In the genomic region with DNA sequence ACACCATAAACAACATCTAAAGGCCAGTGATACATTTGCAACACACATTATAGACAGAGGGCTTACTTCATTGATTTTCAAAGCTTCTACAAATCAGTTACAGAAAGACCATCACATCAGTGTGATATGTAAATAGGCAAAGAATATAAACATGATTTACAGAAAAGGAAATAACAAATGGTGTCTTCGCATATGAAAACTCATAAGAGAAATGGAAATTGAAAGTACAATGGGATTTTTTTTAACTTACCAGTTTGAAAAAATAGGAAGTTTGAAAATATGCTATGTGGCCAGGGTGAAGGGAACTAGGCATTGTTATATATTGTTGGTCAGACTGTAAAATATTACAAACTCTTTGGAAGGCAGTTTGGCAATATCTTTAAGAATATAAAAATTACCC, we compare ENCODE assay signal across 10 cellular contexts. TPM values are rescaled to one million over a fixed set of nuclear protein-coding genes. Genes with fewer than 3 reads are reported as not detected.
DNase-seq lines count a peak whose midpoint lies in the region; ATAC-seq lines count a peak whose summit lies in the region.
"Had no signal": no experiment of that assay in that cellular context is flagged by ENCODE, and none has a peak within 500 bp of the region (broad histone marks: within the 10 kb centered on the region; RNA-seq: fewer than 3 reads in every experiment).

No MANE protein-coding gene starts in this region.

- CTCF ChIA-PET in activated CD4-positive, alpha-beta T cell treated with anti-CD3 and anti-CD28 coated beads, Interleukin-2, amount 10 ng/mL, durations not matched to agents 7 days and 5 days (lab: Charles Lee), result no interaction called here

- no peak overlapping the region for H3K4me3 Mint-ChIP-seq in activated CD4-positive, alpha-beta T cell treated with anti-CD3 and anti-CD28 coated beads, Interleukin-2, amount 10 ng/mL, durations not matched to agents 7 days and 5 days

- H3K4me1 Mint-ChIP-seq in activated CD4-positive, alpha-beta T cell treated with anti-CD3 and anti-CD28 coated beads, Interleukin-2, amount 10 ng/mL, durations not matched to agents 7 days and 5 days, result peaks cover 17% of the 10 kb centered on the region

- DNase-seq in activated CD4-positive, alpha-beta T cell treated with anti-CD3 and anti-CD28 coated beads, Interleukin-2, amount 10 ng/mL, durations not matched to agents 7 days and 5 days, result no peak
- no peak for DNase-seq in activated CD4-positive, alpha-beta T cell treated with anti-CD3 and anti-CD28 coated beads for 4 hours
- DNase-seq in germinal center (ENCODE audit: low spot score) (peak; percentile 33), epidermal melanocyte (ENCODE audit: insufficient read length, low spot score) (no peak)
- DNase-seq in activated CD4-positive, CD25-positive, alpha-beta regulatory T cell (lab: John Stamatoyannopoulos, UW), result no peak
- DNase-seq: NCI-H2029 treated with DMSO at 0.1 percent for 48 hours; stimulated activated CD4-positive, alpha-beta T cell treated with anti-CD3 and anti-CD28 coated beads, Interleukin-2, amount 100 ng/mL, for 24 hours had no signal

- peak; percentile 39 for ATAC-seq in GM19468 (IDR thresholded peaks at IDR 0.05; ENCODE audit: extremely low read depth, unreplicated experiment)
- ATAC-seq in HG03354 (IDR thresholded peaks at IDR 0.05; ENCODE audit: poor library complexity, severe bottlenecking, unreplicated experiment), result peak; percentile 64
- no peak for ATAC-seq in GM21528 (IDR thresholded peaks at IDR 0.05; ENCODE audit: low FRiP score, unreplicated experiment)

- H3K36me3 Mint-ChIP-seq in activated CD4-positive, alpha-beta T cell treated with anti-CD3 and anti-CD28 coated beads, Interleukin-2, amount 10 ng/mL, durations not matched to agents 7 days and 5 days (ENCODE audit: low read depth), result peaks cover 55% of the 10 kb centered on the region

- peak overlapping the region; percentile 80 for H3K27ac Mint-ChIP-seq in activated CD4-positive, alpha-beta T cell treated with anti-CD3 and anti-CD28 coated beads, Interleukin-2, amount 10 ng/mL, durations not matched to agents 7 days and 5 days

- H3K27me3 Mint-ChIP-seq in activated CD4-positive, alpha-beta T cell treated with anti-CD3 and anti-CD28 coated beads, Interleukin-2, amount 10 ng/mL, durations not matched to agents 7 days and 5 days, result no peaks in the 10 kb centered on the region

- POLR2A ChIA-PET in activated CD4-positive, alpha-beta T cell treated with anti-CD3 and anti-CD28 coated beads, Interleukin-2, amount 10 ng/mL, durations not matched to agents 7 days and 5 days (lab: Charles Lee), result no interaction called here

- H3K9me3 Mint-ChIP-seq in activated CD4-positive, alpha-beta T cell treated with anti-CD3 and anti-CD28 coated beads, Interleukin-2, amount 10 ng/mL, durations not matched to agents 7 days and 5 days, result no peaks in the 10 kb centered on the region

RNA-seq across cellular contexts. Expression of gene SEC23IP, which starts 27.3 kb away (rescaled TPM):
- total RNA-seq in activated CD4-positive, alpha-beta T cell treated with anti-CD3 and anti-CD28 coated beads, Interleukin-2, amount 10 ng/mL, durations not matched to agents 7 days and 5 days, result 10 to 100 TPM; 61.6 to 73.0 TPM

RNA-seq across cellular contexts. Expression of gene MCMBP, which starts 47.2 kb away (rescaled TPM):
- 10 to 100 TPM; 79.6 to 85.8 TPM for total RNA-seq in activated CD4-positive, alpha-beta T cell treated with anti-CD3 and anti-CD28 coated beads, Interleukin-2, amount 10 ng/mL, durations not matched to agents 7 days and 5 days
